Comparison of ENCODE assay signal across 12 cellular contexts in genomic region chr1:24022611-24023359, GRCh38. TPM values are rescaled to one million over a fixed set of nuclear protein-coding genes. Genes with fewer than 3 reads are reported as not detected.
DNase-seq lines count a peak whose midpoint lies in the region; ATAC-seq, FAIRE-seq and TF ChIP-seq lines count a peak whose summit lies in the region.
"Had no signal": no experiment of that assay in that cellular context is flagged by ENCODE, and none has a peak within 500 bp of the region (broad histone marks: within the 10 kb centered on the region; RNA-seq: fewer than 3 reads in every experiment).

No MANE protein-coding gene starts in this region.

- peak overlapping the region; percentile 82 for H3K27ac ChIP-seq in mesodermal cell (ENCODE audit: low read depth, low read length, severe bottlenecking)
- H3K27ac ChIP-seq: BLaER1 treated with 17β-estradiol and CSF1 and Interleukin-3, amounts not matched to agents 10 nM and 100 nM had no signal

- DNase-seq in 8988T (peak; percentile 44), HT1080 (ENCODE audit: low read depth) (peak; percentile 89), bronchial epithelial cell (ENCODE audit: low read depth) (peak; percentile 80), SHP77 treated with DMSO at 0.1 percent for 48 hours (lab: John Stamatoyannopoulos, UW) (no peak), HuH-7.5 (ENCODE audit: low spot score) (no peak)
- DNase-seq: activated CD4-positive, CD25-positive, alpha-beta regulatory T cell treated with anti-CD3 and anti-CD28 coated beads, Interleukin-2, amount 50 U/mL, for 72 hours; NCI-H345 had no signal

- ATAC-seq in HG03571 (IDR thresholded peaks at IDR 0.05; ENCODE audit: unreplicated experiment) (no peak), GM19035 (IDR thresholded peaks at IDR 0.05; ENCODE audit: unreplicated experiment) (no peak)

- TF ChIP-seq CTCF in bronchial epithelial cell (IDR thresholded peaks at IDR 0.05; ENCODE audit: insufficient read depth, low read length, severe bottlenecking) = no peak

- FAIRE-seq in bronchial epithelial cell (lab: Jason Lieb, UNC) = no peak

- WGBS in mesodermal cell (ENCODE audit: insufficient coverage in 2 of 2), 2 experiments = 70 to 88% methylated on average over 2 of the region's 3 CpGs

- no peaks in the 10 kb centered on the region for H3K27me3 ChIP-seq in bronchial epithelial cell (ENCODE audit: control insufficient read depth, insufficient read depth, low read length)
- H3K27me3 ChIP-seq: BLaER1 treated with 17β-estradiol and CSF1 and Interleukin-3, amounts not matched to agents 10 nM and 100 nM had no signal

- H3K9me3 ChIP-seq in mesodermal cell (ENCODE audit: control insufficient read depth, low read length) = no peaks in the 10 kb centered on the region
- H3K9me3 ChIP-seq: BLaER1 treated with 17β-estradiol and CSF1 and Interleukin-3, amounts not matched to agents 10 nM and 100 nM had no signal

- H3K4me1 ChIP-seq in mesodermal cell (ENCODE audit: control insufficient read depth, insufficient read depth, low read length, poor library complexity, severe bottlenecking) = peaks cover 36% of the 10 kb centered on the region

- H3K36me3 ChIP-seq in bronchial epithelial cell (ENCODE audit: control insufficient read depth, insufficient read depth, low read length) (no peaks in the 10 kb centered on the region), mesodermal cell (ENCODE audit: control insufficient read depth, insufficient read depth, low read length) (no peaks in the 10 kb centered on the region)
- H3K36me3 ChIP-seq: BLaER1 treated with 17β-estradiol and CSF1 and Interleukin-3, amounts not matched to agents 10 nM and 100 nM had no signal

- no peak overlapping the region for H3K4me3 ChIP-seq in bronchial epithelial cell (ENCODE audit: low read depth, low read length)
- no peak overlapping the region for H3K4me3 ChIP-seq in mesodermal cell (ENCODE audit: extremely low read depth, insufficient read depth, low read length, poor library complexity, severe bottlenecking)
- H3K4me3 ChIP-seq: BLaER1 treated with 17β-estradiol and CSF1 and Interleukin-3, amounts not matched to agents 10 nM and 100 nM; lung had no signal

RNA-seq across cellular contexts. Expression of gene SRSF10, which starts 42.7 kb away (rescaled TPM):
- 85.7 and 113 TPM in 2 replicates for total RNA-seq in HT1080 (2014; rRNA removed; shearing (Covaris generic))
- 87.2 and 108 TPM in 2 replicates for polyA plus RNA-seq in HT1080 (2015; cell fraction: cytosol; rRNA removed)
- polyA plus RNA-seq in HT1080 (2015; cell fraction: nucleus; rRNA removed) = 196 and 217 TPM in 2 replicates
- total RNA-seq in bronchial epithelial cell = 52.1 and 53.4 TPM in 2 replicates
- polyA plus RNA-seq in mesodermal cell (2013, experiment 1 of 2) = 88.4 TPM
- 95.4 TPM for polyA plus RNA-seq in mesodermal cell (2013, experiment 2 of 2)

Comparison
In these comparisons a context has a peak if more than half of its experiments do, and no peak if none do; other contexts are left out.
1. DNase-seq: peak in 8988T (single experiment), HT1080 (single experiment) and bronchial epithelial cell (single experiment); none in SHP77 treated with DMSO at 0.1 percent for 48 hours (single experiment) and HuH-7.5 (single experiment).